Comparison of ENCODE assay signal across 9 cellular contexts in the genomic region with DNA sequence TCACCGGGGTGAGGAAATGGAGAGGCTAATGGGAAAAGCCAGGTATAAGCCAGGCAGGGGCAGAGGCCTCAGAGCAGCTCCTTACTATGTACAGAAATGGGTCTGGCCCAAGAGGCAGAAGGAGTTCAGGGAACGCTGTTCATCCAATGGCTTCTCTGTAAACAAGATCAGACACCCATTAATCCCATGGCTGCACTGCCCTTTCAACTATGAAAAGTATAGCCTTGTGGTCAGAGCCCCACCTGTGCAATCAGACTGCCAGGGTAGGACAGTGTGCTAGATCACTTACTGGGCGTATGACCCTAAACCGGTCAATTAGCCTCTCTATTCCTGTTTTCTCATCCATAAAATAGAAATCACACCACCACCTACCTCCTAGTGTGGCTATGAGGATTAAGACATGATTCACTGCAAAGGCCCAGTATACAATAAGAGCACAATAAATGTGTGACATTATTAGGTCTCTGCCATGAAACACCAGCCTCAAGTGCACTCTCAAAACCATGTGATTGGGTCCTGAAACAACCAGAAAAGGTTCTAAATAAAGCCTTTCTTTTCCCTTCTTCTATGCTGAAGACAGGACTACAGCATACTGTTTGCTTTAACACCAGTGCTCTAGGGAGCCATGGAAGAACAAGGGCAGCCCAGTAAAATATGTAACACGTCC. TPM values are rescaled to one million over a fixed set of nuclear protein-coding genes. Genes with fewer than 3 reads are reported as not detected.
DNase-seq lines count a peak whose midpoint lies in the region; ATAC-seq, FAIRE-seq and TF ChIP-seq lines count a peak whose summit lies in the region.
"Had no signal": no experiment of that assay in that cellular context is flagged by ENCODE, and none has a peak within 500 bp of the region (broad histone marks: within the 10 kb centered on the region; RNA-seq: fewer than 3 reads in every experiment).

No MANE protein-coding gene starts in this region.

- peak overlapping the region; percentile 36 for H3K4me3 ChIP-seq in GM12875 (ENCODE audit: low read depth, low read length)

- no peak for FAIRE-seq in frontal cortex (lab: Jason Lieb, UNC)
- FAIRE-seq: astrocyte had no signal

- peaks cover 0 to 3% (median 0%) of the 10 kb centered on the region in 7 donors for H3K9me3 Mint-ChIP-seq in CD14-positive monocyte
- no peaks in the 10 kb centered on the region for H3K9me3 Mint-ChIP-seq in activated naive CD8-positive, alpha-beta T cell treated with anti-CD3 and anti-CD28 coated beads, Interleukin-2, amount 10 ng/mL, durations not matched to agents 7 days and 5 days
- peaks cover 4% of the 10 kb centered on the region for H3K9me3 Mint-ChIP-seq in natural killer cell treated with Interleukin-12 subunit alpha and Interleukin-12 subunit beta and Interleukin-15 and Interleukin-18, amount 100 ng/mL, for 72 hours

- peaks cover 72% of the 10 kb centered on the region for H3K4me1 Mint-ChIP-seq in CD14-positive monocyte
- peaks cover 69% of the 10 kb centered on the region for H3K4me1 Mint-ChIP-seq in activated naive CD8-positive, alpha-beta T cell treated with anti-CD3 and anti-CD28 coated beads, Interleukin-2, amount 10 ng/mL, durations not matched to agents 7 days and 5 days
- peaks cover 68 to 73% of the 10 kb centered on the region in 2 donors for H3K4me1 Mint-ChIP-seq in natural killer cell treated with Interleukin-12 subunit alpha and Interleukin-12 subunit beta and Interleukin-15 and Interleukin-18, amount 100 ng/mL, for 72 hours (ENCODE audit: low read depth in 2 of 2)

- H3K4me3 Mint-ChIP-seq in CD14-positive monocyte: peak overlapping the region in 1 of 2 donors; percentile 75
- peak overlapping the region; percentile 92 for H3K4me3 Mint-ChIP-seq in activated naive CD8-positive, alpha-beta T cell treated with anti-CD3 and anti-CD28 coated beads, Interleukin-2, amount 10 ng/mL, durations not matched to agents 7 days and 5 days
- H3K4me3 Mint-ChIP-seq in natural killer cell treated with Interleukin-12 subunit alpha and Interleukin-12 subunit beta and Interleukin-15 and Interleukin-18, amount 100 ng/mL, for 72 hours: peak overlapping the region; percentile 94

- intact Hi-C loops in CD14-positive monocyte (cut with micrococcal nuclease): loop anchor here (2.0 to 5.0 kb wide), 3 partner anchors 47 to 89 kb away; no protein-coding TSS in a partner anchor

- DNase-seq in CD14-positive monocyte (ENCODE audit: low spot score) (no peak), frontal cortex (ENCODE audit: low spot score in 2 of 2) (no peak), NCI-H1092 (lab: John Stamatoyannopoulos, UW) (no peak)
- DNase-seq in activated naive CD8-positive, alpha-beta T cell treated with anti-CD3 and anti-CD28 coated beads, Interleukin-2, amount 10 ng/mL, durations not matched to agents 7 days and 5 days: no peak
- no peak for DNase-seq in natural killer cell treated with Interleukin-12 subunit alpha and Interleukin-12 subunit beta and Interleukin-15 and Interleukin-18, amount 100 ng/mL, for 72 hours (ENCODE audit: low spot score)
- DNase-seq in stimulated activated naive CD4-positive, alpha-beta T cell (lab: John Stamatoyannopoulos, UW): no peak

- no peak for ATAC-seq in activated naive CD8-positive, alpha-beta T cell treated with anti-CD3 and anti-CD28 coated beads, Interleukin-2, amount 10 ng/mL, durations not matched to agents 7 days and 5 days (ENCODE audit: low read depth)
- no peak for ATAC-seq in natural killer cell treated with Interleukin-12 subunit alpha and Interleukin-12 subunit beta and Interleukin-15 and Interleukin-18, amount 100 ng/mL, for 72 hours
- no peak for ATAC-seq in GM18907 (IDR thresholded peaks at IDR 0.05; ENCODE audit: unreplicated experiment)

- H3K27me3 Mint-ChIP-seq in CD14-positive monocyte (ENCODE audit: low read depth in 3 of 3): no peaks in the 10 kb centered on the region
- no peaks in the 10 kb centered on the region for H3K27me3 Mint-ChIP-seq in activated naive CD8-positive, alpha-beta T cell treated with anti-CD3 and anti-CD28 coated beads, Interleukin-2, amount 10 ng/mL, durations not matched to agents 7 days and 5 days
- H3K27me3 Mint-ChIP-seq in natural killer cell treated with Interleukin-12 subunit alpha and Interleukin-12 subunit beta and Interleukin-15 and Interleukin-18, amount 100 ng/mL, for 72 hours: no peaks in the 10 kb centered on the region

- peaks cover 9 to 15% of the 10 kb centered on the region in 2 donors for H3K36me3 Mint-ChIP-seq in CD14-positive monocyte
- H3K36me3 Mint-ChIP-seq in activated naive CD8-positive, alpha-beta T cell treated with anti-CD3 and anti-CD28 coated beads, Interleukin-2, amount 10 ng/mL, durations not matched to agents 7 days and 5 days: peaks cover 30% of the 10 kb centered on the region
- peaks cover 33% of the 10 kb centered on the region for H3K36me3 Mint-ChIP-seq in natural killer cell treated with Interleukin-12 subunit alpha and Interleukin-12 subunit beta and Interleukin-15 and Interleukin-18, amount 100 ng/mL, for 72 hours

- TF ChIP-seq CTCF in CD14-positive monocyte (IDR thresholded peaks at IDR 0.05) (no peak), GM12875 (IDR thresholded peaks at IDR 0.05; ENCODE audit: borderline replicate concordance, insufficient read depth, low read depth, low read length) (no peak)

- H3K27ac Mint-ChIP-seq in CD14-positive monocyte: peak overlapping the region; percentile 88 to 98 (median 91)
- H3K27ac Mint-ChIP-seq in activated naive CD8-positive, alpha-beta T cell treated with anti-CD3 and anti-CD28 coated beads, Interleukin-2, amount 10 ng/mL, durations not matched to agents 7 days and 5 days: peak overlapping the region; percentile 81
- H3K27ac Mint-ChIP-seq in natural killer cell treated with Interleukin-12 subunit alpha and Interleukin-12 subunit beta and Interleukin-15 and Interleukin-18, amount 100 ng/mL, for 72 hours: peak overlapping the region; percentile 99 to 100

- POLR2A ChIA-PET in activated naive CD8-positive, alpha-beta T cell treated with anti-CD3 and anti-CD28 coated beads, Interleukin-2, amount 10 ng/mL, durations not matched to agents 7 days and 5 days (lab: Charles Lee): interaction anchor here (0.9 to 8.2 kb wide), 7 partner anchors 11 to 114 kb away, joined by 5 to 122 read pairs (median 58); no protein-coding TSS in a partner anchor

RNA-seq across cellular contexts. Expression of gene ANKRD44, which starts 4.4 kb away (rescaled TPM):
- polyA plus RNA-seq in CD14-positive monocyte: 10 to 100 TPM; 64.9 to 91.9 TPM
- 100 to 1,000 TPM; 240 to 243 TPM for total RNA-seq in activated naive CD8-positive, alpha-beta T cell treated with anti-CD3 and anti-CD28 coated beads, Interleukin-2, amount 10 ng/mL, durations not matched to agents 7 days and 5 days
- total RNA-seq in natural killer cell treated with Interleukin-12 subunit alpha and Interleukin-12 subunit beta and Interleukin-15 and Interleukin-18, amount 100 ng/mL, for 72 hours: 100 to 1,000 TPM; 307 to 413 TPM
- 101 TPM for total RNA-seq in frontal cortex
